ENCODE assay signal across 9 cellular contexts in the genomic region with DNA sequence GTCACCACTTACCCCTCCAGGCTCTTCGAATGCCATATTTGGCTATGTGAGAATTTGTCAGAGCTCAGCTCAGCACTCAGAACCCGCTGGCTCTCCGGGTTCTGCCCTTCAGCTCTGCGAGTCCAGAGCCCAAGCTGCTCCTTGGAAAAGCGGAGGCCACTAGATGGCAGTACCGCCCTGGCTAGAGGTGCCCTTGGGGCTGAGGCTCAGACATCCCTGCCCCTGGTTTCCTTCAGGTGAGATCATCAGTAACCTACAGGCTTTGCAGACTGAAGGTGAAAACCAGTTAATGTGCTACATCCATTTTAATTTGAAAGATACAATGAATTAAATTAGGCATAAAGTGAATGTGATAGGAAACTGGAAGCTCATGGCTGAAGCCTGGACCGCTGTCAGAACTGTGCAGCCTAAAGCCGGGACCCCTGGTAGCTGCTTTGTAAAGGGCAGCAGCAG.
DNase-seq lines count a peak whose midpoint lies in the region; ATAC-seq, FAIRE-seq and TF ChIP-seq lines count a peak whose summit lies in the region.
"Had no signal": no experiment of that assay in that cellular context is flagged by ENCODE, and none has a peak within 500 bp of the region (broad histone marks: within the 10 kb centered on the region; RNA-seq: fewer than 3 reads in every experiment).

No MANE protein-coding gene starts in this region.

- H3K4me3 ChIP-seq in pancreas, result no peak overlapping the region

- WGBS in pancreas, 2 donors, result 37 to 40% methylated on average over 8 of the region's 8 CpGs

- no peaks in the 10 kb centered on the region for H3K4me1 ChIP-seq in pancreas

- peak; percentile 75 for ATAC-seq in Right ventricle myocardium inferior
- ATAC-seq in pancreas, result peak; percentile 91 to 99 (median 97)

- no peak overlapping the region for H3K27ac ChIP-seq in pancreas
- H3K27ac ChIP-seq: neutrophil had no signal

- no peaks in the 10 kb centered on the region for H3K36me3 ChIP-seq in pancreas
- H3K36me3 ChIP-seq: neutrophil had no signal

- FAIRE-seq in RCC 7860 (lab: Jason Lieb, UNC) (no peak), frontal cortex (lab: Jason Lieb, UNC) (no peak), pancreas (lab: Jason Lieb, UNC) (no peak), urothelium cell line (lab: Jason Lieb, UNC) (no peak)

- DNase-seq in Right ventricle myocardium inferior (ENCODE audit: missing footprints), result no peak
- no peak for DNase-seq in cardiac septum (ENCODE audit: low spot score)
- peak; percentile 75 for DNase-seq in HuH-7.5 (ENCODE audit: low spot score)
- DNase-seq in RCC 7860 (ENCODE audit: low spot score), result peak; percentile 57
- DNase-seq in activated gamma-delta T cell treated with anti-CD3 and anti-CD28 coated beads, Interleukin-2, amount 50 U/mL, for 16 hours (ENCODE audit: low read depth), result peak; percentile 7
- peak; percentile 38 to 64 for DNase-seq in frontal cortex (ENCODE audit: low spot score in 2 of 2)
- peak; percentile 52 to 87 (median 76) for DNase-seq in pancreas
- DNase-seq in urothelium cell line (ENCODE audit: low spot score), result peak; percentile 82

- H3K9me3 ChIP-seq in pancreas, result no peaks in the 10 kb centered on the region
- H3K9me3 ChIP-seq: neutrophil had no signal

- intact Hi-C loops in Right ventricle myocardium inferior (cut with DNase I) (loop anchor here (2.0 to 10.0 kb wide), 2 partner anchors 399 to 1285 kb away; no protein-coding TSS in a partner anchor), cardiac septum (cut with DNase I) (loop anchor here (2.0 kb wide), 1 partner anchor 401 kb away; no protein-coding TSS in a partner anchor), pancreas (cut with DNase I) (loop anchor here in 1 of 3 donors (5.0 kb wide), 1 partner anchor 403 kb away; no protein-coding TSS in a partner anchor)

- TF ChIP-seq CTCF in pancreas (IDR thresholded peaks at IDR 0.05), result peak; percentile 64 to 78 (median 70)

- no peaks in the 10 kb centered on the region for H3K27me3 ChIP-seq in pancreas

Comparison
In these comparisons a context has a peak if more than half of its experiments do, and no peak if none do; other contexts are left out.
1. DNase-seq: peak in HuH-7.5 (single experiment), RCC 7860 (single experiment), activated gamma-delta T cell treated with anti-CD3 and anti-CD28 coated beads, Interleukin-2, amount 50 U/mL, for 16 hours (single experiment), frontal cortex (2 of 2), pancreas (6 of 6) and urothelium cell line (single experiment); none in Right ventricle myocardium inferior (single experiment) and cardiac septum (single experiment).